ENCODE assay signal across 8 cellular contexts in genomic region chr3:128152419-128153155, GRCh38. TPM values are rescaled to one million over a fixed set of nuclear protein-coding genes. Genes with fewer than 3 reads are reported as not detected.
DNase-seq lines count a peak whose midpoint lies in the region; ATAC-seq and TF ChIP-seq lines count a peak whose summit lies in the region.

No MANE protein-coding gene starts in this region.

- no peaks in the 10 kb centered on the region for H3K9me2 ChIP-seq in HCT116 (ENCODE audit: insufficient read depth)

- peak overlapping the region; percentile 62 for H3K27ac ChIP-seq in CD8-positive, alpha-beta memory T cell (ENCODE audit: low read depth, low read length)
- H3K27ac ChIP-seq in HCT116 (ENCODE audit: low read depth, low read length): peak overlapping the region; percentile 71

- TF ChIP-seq RAD21 in HCT116 (IDR thresholded peaks at IDR 0.05; ENCODE audit: low read depth): no peak

- no peaks in the 10 kb centered on the region for H4K20me1 ChIP-seq in HCT116 (ENCODE audit: insufficient read depth)

- peaks cover 21 to 41% (median 40%) of the 10 kb centered on the region in 3 donors for H3K4me1 Mint-ChIP-seq in CD8-positive, alpha-beta memory T cell
- peaks cover 20% of the 10 kb centered on the region for H3K4me1 Mint-ChIP-seq in T-helper 2 cell treated with Interferon-gamma antibody and Interleukin-4, amounts not matched to agents 5 μg/mL and 100 μg/mL, for 36 hours (ENCODE audit: low read depth)

- H3K9me3 Mint-ChIP-seq in CD8-positive, alpha-beta memory T cell: no peaks in the 10 kb centered on the region
- H3K9me3 Mint-ChIP-seq in T-helper 2 cell treated with Interferon-gamma antibody and Interleukin-4, amounts not matched to agents 5 μg/mL and 100 μg/mL, for 36 hours: no peaks in the 10 kb centered on the region

- H3K9me3 ChIP-seq in CD8-positive, alpha-beta memory T cell (ENCODE audit: low read length): no peaks in the 10 kb centered on the region
- no peaks in the 10 kb centered on the region; a peak in 1 of 4 replicates for H3K9me3 ChIP-seq in HCT116 (ENCODE audit: control insufficient read depth in 1 of 2, insufficient read depth in 1 of 2, low read depth in 1 of 2, low read length in 2 of 2)

- peak overlapping the region; percentile 72 for H3K9ac ChIP-seq in HCT116 (ENCODE audit: low read length)

- H3K4me1 ChIP-seq in CD8-positive, alpha-beta memory T cell (ENCODE audit: insufficient read depth, low read length): peaks cover 9% of the 10 kb centered on the region
- peaks cover 0 to 7% of the 10 kb centered on the region in 2 experiments; a peak in 3 of 4 replicates for H3K4me1 ChIP-seq in HCT116 (ENCODE audit: control insufficient read depth in 1 of 2, insufficient read depth in 2 of 2, low read length in 2 of 2)

- peak; percentile 77 for ATAC-seq in HCT116

- H3K4me3 ChIP-seq in CD8-positive, alpha-beta memory T cell (ENCODE audit: low read length): peak overlapping the region; percentile 82
- peak overlapping the region; percentile 71 to 74 for H3K4me3 ChIP-seq in HCT116 (replicated peaks in 1 of 2; ENCODE audit: low read depth in 1 of 2, low read length in 2 of 2)
- peak overlapping the region; percentile 70 to 82 for H3K4me3 ChIP-seq in foreskin fibroblast (ENCODE audit: low read depth in 1 of 2, low read length in 2 of 2)
- H3K4me3 ChIP-seq in retinal pigment epithelial cell (ENCODE audit: low read length): peak overlapping the region; percentile 70

- POLR2A ChIA-PET in CD8-positive, alpha-beta memory T cell (lab: Charles Lee): interaction anchor here (0.7 to 1.5 kb wide), 2 partner anchors 29 to 99 kb away, joined by 4 to 15 read pairs; partner anchors contain the start of gene RUVBL1
- POLR2A ChIA-PET in HCT116 (lab: Charles Lee): interaction anchor here (0.7 kb wide), 1 partner anchor 29 kb away, joined by 4 read pairs; the partner anchor contains the start of gene RUVBL1

- RAD21 ChIA-PET in HCT116 (lab: Charles Lee; ENCODE audit: low non-redundant PET in 1 of 2, low total read pairs in 2 of 2, uncharacterized antibody in 2 of 2, unreplicated experiment in 2 of 2): no interaction called here

- intact Hi-C loops in HCT116 (cut with micrococcal nuclease): no loop called here

- H3K27me3 ChIP-seq in CD8-positive, alpha-beta memory T cell (ENCODE audit: insufficient read depth, low read length, poor library complexity, severe bottlenecking): no peaks in the 10 kb centered on the region
- H3K27me3 ChIP-seq in HCT116 (ENCODE audit: insufficient read depth, low read length): no peaks in the 10 kb centered on the region

- peaks cover 0 to 22% (median 6%) of the 10 kb centered on the region in 3 donors for H3K36me3 Mint-ChIP-seq in CD8-positive, alpha-beta memory T cell
- H3K36me3 Mint-ChIP-seq in T-helper 2 cell treated with Interferon-gamma antibody and Interleukin-4, amounts not matched to agents 5 μg/mL and 100 μg/mL, for 36 hours (ENCODE audit: low read depth): peaks cover 15% of the 10 kb centered on the region

- peak in 1 of 5 donors; percentile 28 for DNase-seq in CD8-positive, alpha-beta memory T cell
- DNase-seq in HCT116 (ENCODE audit: low read depth, low spot score) (peak; percentile 82), foreskin fibroblast (no peak), retinal pigment epithelial cell (ENCODE audit: low read depth) (no peak), pons (ENCODE audit: low spot score) (no peak), COLO668 (lab: John Stamatoyannopoulos, UW; ENCODE audit: unreplicated experiment) (no peak)
- no peak for DNase-seq in T-helper 2 cell treated with Interferon-gamma antibody and Interleukin-4, amounts not matched to agents 5 μg/mL and 100 μg/mL, for 36 hours (ENCODE audit: low spot score)
- no peak for DNase-seq in stimulated activated CD4-positive, alpha-beta T cell treated with anti-CD3 and anti-CD28 coated beads, Interleukin-4, amount 100 ng/mL, for 24 hours

- peaks cover 0 to 1% of the 10 kb centered on the region in 2 donors for H3K27me3 Mint-ChIP-seq in CD8-positive, alpha-beta memory T cell
- no peaks in the 10 kb centered on the region for H3K27me3 Mint-ChIP-seq in T-helper 2 cell treated with Interferon-gamma antibody and Interleukin-4, amounts not matched to agents 5 μg/mL and 100 μg/mL, for 36 hours (ENCODE audit: low read depth)

- peaks cover 4% of the 10 kb centered on the region for H3K36me3 ChIP-seq in CD8-positive, alpha-beta memory T cell (ENCODE audit: insufficient read depth, low read length)
- H3K36me3 ChIP-seq in HCT116 (ENCODE audit: control insufficient read depth in 1 of 2, insufficient read depth in 2 of 2, low read length in 2 of 2): peaks cover 0 to 11% of the 10 kb centered on the region in 2 experiments; a peak in 1 of 4 replicates

- BruUV-seq in HCT116 (replicated peaks; lab: Mats Ljungman, UMichigan): no TSS peak

- no peak for TF ChIP-seq POLR2A in HCT116 (IDR thresholded peaks at IDR 0.05; ENCODE audit: borderline replicate concordance, extremely low read depth, insufficient read depth, insufficient read length)

- TF ChIP-seq CTCF in HCT116 (IDR thresholded peaks at IDR 0.05 in 2 of 3, conservative IDR thresholded peaks at IDR 0.05 in 1 of 3; ENCODE audit: borderline replicate concordance in 1 of 3, insufficient read depth in 1 of 3, low read depth in 2 of 3, low read length in 2 of 3) (no peak), foreskin fibroblast (IDR thresholded peaks at IDR 0.05; ENCODE audit: low read depth, low read length) (no peak), retinal pigment epithelial cell (conservative IDR thresholded peaks at IDR 0.05; ENCODE audit: low read depth, low read length) (no peak)

- no peak overlapping the region for H2AFZ ChIP-seq in HCT116 (ENCODE audit: low read depth, low read length, poor library complexity, severe bottlenecking)

- peak overlapping the region; percentile 88 for H3K4me2 ChIP-seq in HCT116 (ENCODE audit: low read length)

- H3K79me2 ChIP-seq in HCT116 (ENCODE audit: insufficient read depth, low read length): peaks cover 24% of the 10 kb centered on the region

- CTCF ChIA-PET in CD8-positive, alpha-beta memory T cell (lab: Charles Lee): interaction anchor here (1.5 to 2.6 kb wide), 3 partner anchors 19 to 169 kb away, joined by 6 to 9 read pairs (median 8); partner anchors contain the start of gene RUVBL1
- CTCF ChIA-PET in HCT116 (lab: Charles Lee): interaction anchor here (0.6 to 1.2 kb wide), 2 partner anchors 19 to 79 kb away, joined by 3 to 5 read pairs; no protein-coding TSS in a partner anchor

- H3K27ac Mint-ChIP-seq in CD8-positive, alpha-beta memory T cell: peak overlapping the region; percentile 86 to 99 (median 92)
- peak overlapping the region; percentile 92 for H3K27ac Mint-ChIP-seq in T-helper 2 cell treated with Interferon-gamma antibody and Interleukin-4, amounts not matched to agents 5 μg/mL and 100 μg/mL, for 36 hours

- peak overlapping the region; percentile 85 to 99 (median 93) for H3K4me3 Mint-ChIP-seq in CD8-positive, alpha-beta memory T cell
- peak overlapping the region; percentile 89 for H3K4me3 Mint-ChIP-seq in T-helper 2 cell treated with Interferon-gamma antibody and Interleukin-4, amounts not matched to agents 5 μg/mL and 100 μg/mL, for 36 hours

TF ChIP-seq in HCT116, 20 proteins besides CTCF, POLR2A, EP300 and RAD21:
- TF ChIP-seq, protein P1, sequence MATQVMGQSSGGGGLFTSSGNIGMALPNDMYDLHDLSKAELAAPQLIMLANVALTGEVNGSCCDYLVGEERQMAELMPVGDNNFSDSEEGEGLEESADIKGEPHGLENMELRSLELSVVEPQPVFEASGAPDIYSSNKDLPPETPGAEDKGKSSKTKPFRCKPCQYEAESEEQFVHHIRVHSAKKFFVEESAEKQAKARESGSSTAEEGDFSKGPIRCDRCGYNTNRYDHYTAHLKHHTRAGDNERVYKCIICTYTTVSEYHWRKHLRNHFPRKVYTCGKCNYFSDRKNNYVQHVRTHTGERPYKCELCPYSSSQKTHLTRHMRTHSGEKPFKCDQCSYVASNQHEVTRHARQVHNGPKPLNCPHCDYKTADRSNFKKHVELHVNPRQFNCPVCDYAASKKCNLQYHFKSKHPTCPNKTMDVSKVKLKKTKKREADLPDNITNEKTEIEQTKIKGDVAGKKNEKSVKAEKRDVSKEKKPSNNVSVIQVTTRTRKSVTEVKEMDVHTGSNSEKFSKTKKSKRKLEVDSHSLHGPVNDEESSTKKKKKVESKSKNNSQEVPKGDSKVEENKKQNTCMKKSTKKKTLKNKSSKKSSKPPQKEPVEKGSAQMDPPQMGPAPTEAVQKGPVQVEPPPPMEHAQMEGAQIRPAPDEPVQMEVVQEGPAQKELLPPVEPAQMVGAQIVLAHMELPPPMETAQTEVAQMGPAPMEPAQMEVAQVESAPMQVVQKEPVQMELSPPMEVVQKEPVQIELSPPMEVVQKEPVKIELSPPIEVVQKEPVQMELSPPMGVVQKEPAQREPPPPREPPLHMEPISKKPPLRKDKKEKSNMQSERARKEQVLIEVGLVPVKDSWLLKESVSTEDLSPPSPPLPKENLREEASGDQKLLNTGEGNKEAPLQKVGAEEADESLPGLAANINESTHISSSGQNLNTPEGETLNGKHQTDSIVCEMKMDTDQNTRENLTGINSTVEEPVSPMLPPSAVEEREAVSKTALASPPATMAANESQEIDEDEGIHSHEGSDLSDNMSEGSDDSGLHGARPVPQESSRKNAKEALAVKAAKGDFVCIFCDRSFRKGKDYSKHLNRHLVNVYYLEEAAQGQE (IDR thresholded peaks at IDR 0.05; ENCODE audit: low read depth): no peak
- TF ChIP-seq ZFX (IDR thresholded peaks at IDR 0.05): no peak

RNA-seq across cellular contexts. Expression of gene EEFSEC, which starts 0.7 kb away (rescaled TPM):
- 10 to 100 TPM; 20.4 to 21.8 TPM for total RNA-seq in CD8-positive, alpha-beta memory T cell
- polyA plus RNA-seq in CD8-positive, alpha-beta memory T cell: 28.6 TPM
- 16.1 TPM for total RNA-seq in HCT116 (2021; ENCODE audit: unreplicated experiment)
- 15.6 and 15.7 TPM in 2 replicates for polyA plus RNA-seq in HCT116 (2012)

RNA-seq across cellular contexts. Expression of gene RUVBL1, which starts 29.0 kb away (rescaled TPM):
- total RNA-seq in CD8-positive, alpha-beta memory T cell: 100 to 1,000 TPM; 114 to 116 TPM
- 69.2 TPM for polyA plus RNA-seq in CD8-positive, alpha-beta memory T cell
- total RNA-seq in HCT116 (2021; ENCODE audit: unreplicated experiment): 129 TPM
- 114 and 136 TPM in 2 replicates for polyA plus RNA-seq in HCT116 (2012)
